In genomic region chr5:72383280-72384205, GRCh38 we compare ENCODE assay signal across 16 cellular contexts.
DNase-seq lines count a peak whose midpoint lies in the region; ATAC-seq, FAIRE-seq and TF ChIP-seq lines count a peak whose summit lies in the region.
"Had no signal": no experiment of that assay in that cellular context is flagged by ENCODE, and none has a peak within 500 bp of the region (broad histone marks: within the 10 kb centered on the region; RNA-seq: fewer than 3 reads in every experiment).

No MANE protein-coding gene starts in this region.

- H3K9me3 ChIP-seq in HepG2 (ENCODE audit: low read length) (no peaks in the 10 kb centered on the region), right lobe of liver (no peaks in the 10 kb centered on the region), adrenal gland (replicated peaks in 1 of 3) (no peaks in the 10 kb centered on the region)

- no peak overlapping the region for H3K4me2 ChIP-seq in HepG2 (ENCODE audit: low read depth, low read length)

- TF ChIP-seq CTCF in HepG2 (CRISPR knock-in tag; IDR thresholded peaks at IDR 0.05) (no peak), right lobe of liver (IDR thresholded peaks at IDR 0.05) (no peak), astrocyte of the spinal cord (IDR thresholded peaks at IDR 0.05; ENCODE audit: low read depth, low read length) (no peak), adrenal gland (IDR thresholded peaks at IDR 0.05) (no peak)

- no peak for TF ChIP-seq EP300 in HepG2 (IDR thresholded peaks at IDR 0.05; ENCODE audit: low read depth in 2 of 2, low read length in 2 of 2)
- no peak for TF ChIP-seq EP300 in HepG2 (CRISPR knock-in tag; IDR thresholded peaks at IDR 0.05; ENCODE audit: borderline replicate concordance)

- no peak for TF ChIP-seq RAD21 in HepG2 (CRISPR knock-in tag; IDR thresholded peaks at IDR 0.05)

- DNase-seq in HepG2 (ENCODE audit: low spot score) (no peak), right lobe of liver (no peak), astrocyte of the spinal cord (ENCODE audit: low read depth, low spot score) (peak; percentile 62), iPS-NIHi11 (ENCODE audit: low spot score) (peak; percentile 21), adrenal gland (no peak)
- DNase-seq: activated effector memory CD4-positive, alpha-beta T cell treated with anti-CD3 and anti-CD28 coated beads, Interleukin-2, amount 50 U/mL, for 16 hours; cerebellar nuclear complex; DMS53; kidney glomerular epithelial cell; NCI-H2171; small intestine; T-helper 2 cell had no signal

- POLR2A ChIA-PET in HepG2 (lab: Yijun Ruan, JAX), result no interaction called here

- ATAC-seq in HepG2, result no peak
- ATAC-seq in right lobe of liver, result no peak
- ATAC-seq in HG03039 (IDR thresholded peaks at IDR 0.05; ENCODE audit: unreplicated experiment), result no peak
- ATAC-seq in GM19455 (IDR thresholded peaks at IDR 0.05; ENCODE audit: unreplicated experiment), result no peak
- ATAC-seq in HG02970 (IDR thresholded peaks at IDR 0.05; ENCODE audit: low FRiP score, unreplicated experiment), result no peak
- ATAC-seq: natural killer cell treated with Interleukin-12 subunit alpha and Interleukin-12 subunit beta and Interleukin-15 and Interleukin-18, amount 100 ng/mL, for 72 hours had no signal

- H3K9ac ChIP-seq in HepG2 (ENCODE audit: insufficient read depth, low read depth, low read length), result no peak overlapping the region

- intact Hi-C loops in HepG2 (cut with micrococcal nuclease; ENCODE audit: unreplicated experiment), result no loop called here
- intact Hi-C loops in right lobe of liver (cut with DNase I), result no loop called here
- intact Hi-C loops in adrenal gland (cut with DNase I), result no loop called here

- H3K4me3 ChIP-seq in HepG2 (replicated peaks in 1 of 3; ENCODE audit: insufficient read depth in 1 of 3, low read depth in 2 of 3, low read length in 3 of 3) (no peak overlapping the region), right lobe of liver (no peak overlapping the region), astrocyte of the spinal cord (ENCODE audit: low read depth, low read length) (no peak overlapping the region), adrenal gland (no peak overlapping the region)

- H3K27ac ChIP-seq in HepG2 (ENCODE audit: extremely low read length, insufficient read depth, low read length), result no peak overlapping the region
- no peak overlapping the region for H3K27ac ChIP-seq in right lobe of liver
- H3K27ac ChIP-seq in adrenal gland, result peak overlapping the region in 1 of 5 donors; percentile 35

- no peaks in the 10 kb centered on the region for H4K20me1 ChIP-seq in HepG2 (ENCODE audit: insufficient read depth, low read length)

- no peaks in the 10 kb centered on the region for H3K4me1 ChIP-seq in HepG2 (ENCODE audit: insufficient read depth, low read length)
- H3K4me1 ChIP-seq in right lobe of liver, result no peaks in the 10 kb centered on the region
- H3K4me1 ChIP-seq in adrenal gland (replicated peaks in 1 of 2), result peaks cover 4 to 7% of the 10 kb centered on the region in 2 donors

- in situ Hi-C loops in HepG2 (cut with HindIII; ENCODE audit: extremely low pct_ligation_motif_present, low pct_unique_long_range_greater_than_20kb) (no loop called here), astrocyte of the spinal cord (cut with HindIII; ENCODE audit: low sequenced_read_pairs) (no loop called here)

- no peak for FAIRE-seq in HepG2 (lab: Jason Lieb, UNC)
- FAIRE-seq: small intestine had no signal

- H3K79me2 ChIP-seq in HepG2 (ENCODE audit: insufficient read depth, low read length), result no peaks in the 10 kb centered on the region

- 2% methylated on average over 9 of the region's 9 CpGs for WGBS in HepG2 (ENCODE audit: low lambda C conversion rate)
- 76% methylated on average over 8 of the region's 9 CpGs for WGBS in right lobe of liver (ENCODE audit: insufficient coverage, low coverage, low lambda C conversion rate, missing lambda C conversion rate)
- WGBS in adrenal gland, 4 donors, result 74 to 80% (median 77%) methylated on average over 9 of the region's 9 CpGs

- H3K36me3 ChIP-seq in HepG2 (replicated peaks in 1 of 2; ENCODE audit: control insufficient read depth in 1 of 2, insufficient read depth in 2 of 2, low read length in 2 of 2) (no peaks in the 10 kb centered on the region), right lobe of liver (no peaks in the 10 kb centered on the region), adrenal gland (replicated peaks in 1 of 2) (no peaks in the 10 kb centered on the region)

- H3K27me3 ChIP-seq in HepG2 (ENCODE audit: control insufficient read depth in 1 of 2, insufficient read depth in 2 of 2, low read length in 2 of 2) (0 out of 5 replicates have a peak, but pooled peaks cover 0 to 8% of the 10 kb centered on the region in 2 experiments), right lobe of liver (no peaks in the 10 kb centered on the region), adrenal gland (no peaks in the 10 kb centered on the region)

- CTCF ChIA-PET in HepG2 (lab: Yijun Ruan, JAX; ENCODE audit: low intra/inter-chr PET ratio, low total read pairs), result no interaction called here

- no peak overlapping the region for H2AFZ ChIP-seq in HepG2 (ENCODE audit: low read length)

- BruUV-seq in HepG2 (replicated peaks; lab: Mats Ljungman, UMichigan), result no TSS peak

- TF ChIP-seq POLR2A in HepG2 (IDR thresholded peaks at IDR 0.05; ENCODE audit: insufficient read depth in 1 of 2, low read depth in 2 of 2, low read length in 2 of 2) (no peak), right lobe of liver (IDR thresholded peaks at IDR 0.05) (no peak), adrenal gland (IDR thresholded peaks at IDR 0.05) (no peak)

TF ChIP-seq in HepG2, 621 proteins besides CTCF, POLR2A, EP300 and RAD21:
- TF ChIP-seq SMARCE1 (IDR thresholded peaks at IDR 0.05; ENCODE audit: borderline replicate concordance) (no peak), ZNF766 (CRISPR knock-in tag; IDR thresholded peaks at IDR 0.05; ENCODE audit: borderline replicate concordance) (no peak)
- TF ChIP-seq, protein P1, sequence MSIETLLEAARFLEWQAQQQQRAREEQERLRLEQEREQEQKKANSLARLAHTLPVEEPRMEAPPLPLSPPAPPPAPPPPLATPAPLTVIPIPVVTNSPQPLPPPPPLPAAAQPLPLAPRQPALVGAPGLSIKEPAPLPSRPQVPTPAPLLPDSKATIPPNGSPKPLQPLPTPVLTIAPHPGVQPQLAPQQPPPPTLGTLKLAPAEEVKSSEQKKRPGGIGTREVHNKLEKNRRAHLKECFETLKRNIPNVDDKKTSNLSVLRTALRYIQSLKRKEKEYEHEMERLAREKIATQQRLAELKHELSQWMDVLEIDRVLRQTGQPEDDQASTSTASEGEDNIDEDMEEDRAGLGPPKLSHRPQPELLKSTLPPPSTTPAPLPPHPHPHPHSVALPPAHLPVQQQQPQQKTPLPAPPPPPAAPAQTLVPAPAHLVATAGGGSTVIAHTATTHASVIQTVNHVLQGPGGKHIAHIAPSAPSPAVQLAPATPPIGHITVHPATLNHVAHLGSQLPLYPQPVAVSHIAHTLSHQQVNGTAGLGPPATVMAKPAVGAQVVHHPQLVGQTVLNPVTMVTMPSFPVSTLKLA (IDR thresholded peaks at IDR 0.05), result peak; percentile 56; the same call in 1 of the 2 replicates

Comparison
In these comparisons a context has a peak if more than half of its experiments do, and no peak if none do; other contexts are left out.
1. DNase-seq: peak in astrocyte of the spinal cord (single experiment) and iPS-NIHi11 (single experiment); none in HepG2 (single experiment), right lobe of liver (0 of 3) and adrenal gland (0 of 7).